8 cellular contexts compared by ENCODE assay signal in the genomic region with DNA sequence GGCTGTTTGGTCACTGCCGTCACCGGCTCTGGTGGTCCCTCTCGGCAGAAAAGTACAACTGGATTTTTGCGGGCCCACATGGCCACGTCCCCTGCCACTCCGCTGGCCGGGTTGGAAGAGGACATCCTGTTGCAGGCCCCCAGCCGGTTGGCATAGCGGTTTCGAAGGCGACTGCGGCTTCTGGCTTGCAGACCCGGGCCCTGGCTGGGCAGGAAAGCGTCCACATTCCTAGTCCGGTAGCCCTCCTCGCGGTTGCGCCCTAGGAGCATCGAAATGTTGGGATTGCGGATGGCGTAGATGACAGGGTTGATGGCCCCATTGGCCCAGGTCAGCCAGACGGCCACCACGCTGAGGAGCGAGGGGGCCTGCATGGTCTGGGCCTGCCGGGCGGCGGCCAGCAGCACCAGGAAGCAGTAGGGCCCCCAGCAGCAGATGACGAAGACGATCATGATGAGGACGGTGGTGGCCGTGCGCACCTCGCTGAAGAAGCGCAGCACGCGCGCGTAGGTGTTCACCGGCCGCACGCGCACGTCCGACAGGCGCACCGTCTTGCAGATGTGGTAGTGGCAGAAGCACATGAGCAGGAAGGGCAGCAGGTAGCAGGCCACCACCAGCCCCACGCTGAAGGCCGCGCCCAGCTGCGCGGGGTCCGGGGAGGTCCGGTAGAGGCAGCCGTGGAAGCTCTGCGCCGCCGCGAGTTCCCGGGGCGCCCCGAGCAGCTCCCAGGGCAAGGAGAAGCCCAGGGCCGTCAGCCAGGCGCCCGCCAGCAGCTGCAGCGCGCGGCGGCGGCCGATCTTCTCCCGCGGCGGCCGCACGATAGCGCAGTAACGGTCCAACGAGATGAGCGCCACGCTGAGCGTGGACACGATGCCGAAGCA. TPM values are rescaled to one million over a fixed set of nuclear protein-coding genes. Genes with fewer than 3 reads are reported as not detected.
DNase-seq lines count a peak whose midpoint lies in the region; ATAC-seq and TF ChIP-seq lines count a peak whose summit lies in the region.

No MANE protein-coding gene starts in this region.

- peak overlapping the region; percentile 78 for H3K27ac Mint-ChIP-seq in activated CD8-positive, alpha-beta T cell treated with anti-CD3 and anti-CD28 coated beads for 36 hours
- H3K27ac Mint-ChIP-seq in neural crest cell (ENCODE audit: unreplicated experiment), result peak overlapping the region; percentile 24

- H3K4me1 Mint-ChIP-seq in activated CD8-positive, alpha-beta T cell treated with anti-CD3 and anti-CD28 coated beads for 36 hours (ENCODE audit: low read depth), result peaks cover 12% of the 10 kb centered on the region
- H3K4me1 Mint-ChIP-seq in neural crest cell, result peaks cover 8% of the 10 kb centered on the region

- peak; percentile 15 for ATAC-seq in HG03108 (IDR thresholded peaks at IDR 0.05; ENCODE audit: unreplicated experiment)
- peak; percentile 54 for ATAC-seq in activated CD8-positive, alpha-beta T cell treated with anti-CD3 and anti-CD28 coated beads for 36 hours
- peak; percentile 64 for ATAC-seq in aorta (ENCODE audit: low FRiP score)

- peak overlapping the region; percentile 80 for H3K4me3 Mint-ChIP-seq in activated CD8-positive, alpha-beta T cell treated with anti-CD3 and anti-CD28 coated beads for 36 hours
- peak overlapping the region; percentile 86 for H3K4me3 Mint-ChIP-seq in neural crest cell

- no peaks in the 10 kb centered on the region for H3K9me3 Mint-ChIP-seq in activated CD8-positive, alpha-beta T cell treated with anti-CD3 and anti-CD28 coated beads for 36 hours
- no peaks in the 10 kb centered on the region for H3K9me3 Mint-ChIP-seq in neural crest cell

- TF ChIP-seq CTCF in activated CD8-positive, alpha-beta T cell treated with anti-CD3 and anti-CD28 coated beads for 36 hours (IDR thresholded peaks at IDR 0.05), result no peak
- TF ChIP-seq CTCF in fibroblast of mammary gland (conservative IDR thresholded peaks at IDR 0.05; ENCODE audit: control insufficient read depth, insufficient read depth, low read depth, low read length) (no peak), neural crest cell (conservative IDR thresholded peaks at IDR 0.05) (no peak)

- H3K4me3 ChIP-seq in fibroblast of mammary gland (ENCODE audit: control insufficient read depth, low read depth, low read length) (peak overlapping the region; percentile 43), aorta (ENCODE audit: low read length in 2 of 2) (peak overlapping the region; percentile 56 to 81)

- 33 to 34% methylated on average over 76 to 83 of the region's 83 CpGs for WGBS in aorta, 2 donors

- intact Hi-C loops in activated CD8-positive, alpha-beta T cell treated with anti-CD3 and anti-CD28 coated beads for 36 hours (cut with micrococcal nuclease), result no loop called here
- intact Hi-C loops in aorta (cut with DNase I), result no loop called here

- peaks cover 5% of the 10 kb centered on the region for H3K36me3 Mint-ChIP-seq in activated CD8-positive, alpha-beta T cell treated with anti-CD3 and anti-CD28 coated beads for 36 hours (ENCODE audit: low read depth)
- H3K36me3 Mint-ChIP-seq in neural crest cell (ENCODE audit: low read depth), result peaks cover 8% of the 10 kb centered on the region

- H3K9me3 ChIP-seq in aorta (ENCODE audit: control insufficient read depth, low read length), result no peaks in the 10 kb centered on the region

- H3K27me3 Mint-ChIP-seq in activated CD8-positive, alpha-beta T cell treated with anti-CD3 and anti-CD28 coated beads for 36 hours, result peaks cover 7% of the 10 kb centered on the region
- H3K27me3 Mint-ChIP-seq in neural crest cell (ENCODE audit: low read depth), result peaks cover 2% of the 10 kb centered on the region

- peak overlapping the region in 1 of 2 donors; percentile 49 for H3K27ac ChIP-seq in aorta (ENCODE audit: low read depth in 1 of 2, low read length in 2 of 2)

- peaks cover 0 to 2% of the 10 kb centered on the region in 2 donors for H3K4me1 ChIP-seq in aorta (ENCODE audit: control insufficient read depth in 1 of 2, insufficient read depth in 2 of 2, low read length in 2 of 2)

- CTCF ChIA-PET in activated CD8-positive, alpha-beta T cell treated with anti-CD3 and anti-CD28 coated beads for 36 hours (lab: Charles Lee), result interaction anchor here (0.9 to 1.9 kb wide), 4 partner anchors 14 to 113 kb away, joined by 3 to 7 read pairs (median 4); no protein-coding TSS in a partner anchor

- no peaks in the 10 kb centered on the region for H3K27me3 ChIP-seq in aorta (ENCODE audit: control insufficient read depth in 1 of 2, insufficient read depth in 2 of 2, low read length in 1 of 2)

- POLR2A ChIA-PET in activated CD8-positive, alpha-beta T cell treated with anti-CD3 and anti-CD28 coated beads for 36 hours (lab: Charles Lee), result interaction anchor here (0.7 to 0.8 kb wide), 2 partner anchors 20 kb away, joined by 3 read pairs; a partner anchor contains a TSS

- DNase-seq in DMS53 (lab: John Stamatoyannopoulos, UW) (peak; percentile 74), DMS53 treated with DMSO at 0.1 percent for 48 hours (lab: John Stamatoyannopoulos, UW; ENCODE audit: unreplicated experiment) (no peak), fibroblast of mammary gland (ENCODE audit: low read depth) (no peak), neural crest cell (ENCODE audit: low read depth, low spot score) (no peak), aorta (peak; percentile 59 to 81), SIG-M5 (lab: John Stamatoyannopoulos, UW) (no peak)
- DNase-seq in activated CD8-positive, alpha-beta T cell treated with anti-CD3 and anti-CD28 coated beads for 36 hours, result peak; percentile 64

- H3K36me3 ChIP-seq in aorta (ENCODE audit: control insufficient read depth in 1 of 2, insufficient read depth in 2 of 2, low read length in 1 of 2), result peaks cover 0 to 2% of the 10 kb centered on the region in 2 donors

RNA-seq across cellular contexts. Expression of a gene that starts 1.2 kb away (rescaled TPM):
- 1 to 10 TPM; 1.5 to 1.7 TPM for total RNA-seq in activated CD8-positive, alpha-beta T cell treated with anti-CD3 and anti-CD28 coated beads for 36 hours
- 3.3 and 3.5 TPM in 2 replicates for total RNA-seq in neural crest cell
- 1 to 10 TPM; 7.4 to 9.0 TPM for total RNA-seq in aorta
- polyA plus RNA-seq in aorta, result 1 to 10 TPM in 1 of 2 donors, under 1 TPM in 1; 0.50 to 3.8 TPM

RNA-seq across cellular contexts. Expression of a gene that starts 20.2 kb away (rescaled TPM):
- total RNA-seq in activated CD8-positive, alpha-beta T cell treated with anti-CD3 and anti-CD28 coated beads for 36 hours, result 10 to 100 TPM; 12.3 to 14.6 TPM
- total RNA-seq in neural crest cell (16.8 and 17.0 TPM in 2 replicates), aorta (10 to 100 TPM; 31.4 to 53.1 TPM)
- 10 to 100 TPM; 20.4 to 34.4 TPM for polyA plus RNA-seq in aorta

RNA-seq across cellular contexts. Expression of a gene that starts 20.3 kb away (rescaled TPM):
- 10 to 100 TPM; 15.3 to 16.0 TPM for total RNA-seq in activated CD8-positive, alpha-beta T cell treated with anti-CD3 and anti-CD28 coated beads for 36 hours
- total RNA-seq in neural crest cell (38.1 and 43.6 TPM in 2 replicates), aorta (10 to 100 TPM; 29.2 to 31.9 TPM)
- polyA plus RNA-seq in aorta, result 10 to 100 TPM; 19.2 to 54.4 TPM

Comparison
In these comparisons a context has a peak if more than half of its experiments do, and no peak if none do; other contexts are left out.
1. DNase-seq: peak in DMS53 (single experiment), activated CD8-positive, alpha-beta T cell treated with anti-CD3 and anti-CD28 coated beads for 36 hours (single experiment) and aorta (2 of 2); none in DMS53 treated with DMSO at 0.1 percent for 48 hours (single experiment), fibroblast of mammary gland (single experiment), neural crest cell (single experiment) and SIG-M5 (single experiment).
2. Peak in every context shown above with its lines, with median percentiles within 50 percentile points of each other: ATAC-seq.